Comparison of ENCODE assay signal across 22 cellular contexts in the genomic region with DNA sequence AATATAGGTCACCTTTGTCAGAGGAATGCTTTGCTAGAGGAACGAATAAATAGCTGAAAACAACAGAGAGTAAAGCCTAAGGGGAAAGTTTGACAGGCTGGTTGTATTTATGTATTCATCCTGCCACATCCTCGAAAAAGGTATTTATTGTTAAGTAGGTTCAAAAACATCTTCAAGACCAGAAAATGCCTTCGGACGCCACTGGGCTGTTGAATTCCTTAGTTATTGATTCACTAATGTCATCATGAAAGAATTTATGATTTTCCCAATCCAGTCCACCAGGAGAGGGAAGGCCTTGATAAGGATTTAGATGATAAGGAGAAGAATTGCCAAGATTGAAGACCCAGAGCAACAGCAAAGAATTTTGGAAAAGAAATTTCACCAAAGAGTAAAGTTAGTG. TPM values are rescaled to one million over a fixed set of nuclear protein-coding genes. Genes with fewer than 3 reads are reported as not detected.
DNase-seq lines count a peak whose midpoint lies in the region; ATAC-seq and TF ChIP-seq lines count a peak whose summit lies in the region.
"Had no signal": no experiment of that assay in that cellular context is flagged by ENCODE, and none has a peak within 500 bp of the region (broad histone marks: within the 10 kb centered on the region; RNA-seq: fewer than 3 reads in every experiment).

No MANE protein-coding gene starts in this region.

- H3K4me1 Mint-ChIP-seq in activated T-cell treated with anti-CD3 and anti-CD28 coated beads, Interleukin-2, amount 50 U/mL, for 4 hours (ENCODE audit: low read depth) = no peaks in the 10 kb centered on the region

- DNase-seq in EL (peak; percentile 84), PC-3 (peak; percentile 70), epithelial cell of prostate (ENCODE audit: low read depth, low spot score) (no peak), osteoblast (ENCODE audit: insufficient read length, low spot score, missing footprints) (peak; percentile 41), germinal center (ENCODE audit: low spot score) (no peak)
- no peak for DNase-seq in activated T-cell treated with anti-CD3 and anti-CD28 coated beads, Interleukin-2, amount 50 U/mL, for 4 hours
- no peak for DNase-seq in NK-92 treated with Interleukin-12 subunit alpha and Interleukin-12 subunit beta, amount 100 ng/mL, for 24 hours (lab: John Stamatoyannopoulos, UW)
- DNase-seq: activated CD4-positive, alpha-beta T cell treated with anti-CD3 and anti-CD28 coated beads, Interleukin-2, amount 50 U/mL, for 4 hours; activated gamma-delta T cell treated with Interleukin-2 at 50 U/mL for 16 hours; amniotic stem cell; caudate nucleus; dermis blood vessel endothelial cell; kidney; NCI-H2081 treated with DMSO at 0.1 percent for 48 hours; NCI-H446 treated with DMSO at 0.1 percent for 48 hours; SK-N-SH; stimulated activated CD4-positive, alpha-beta T cell treated with anti-CD3 and anti-CD28 coated beads, Interleukin-2, amount 100 ng/mL, for 48 hours; stimulated activated naive CD4-positive, alpha-beta T cell had no signal

- H3K9me3 ChIP-seq in PC-3 (ENCODE audit: low read length) (no peaks in the 10 kb centered on the region), osteoblast (ENCODE audit: low read depth, low read length) (no peaks in the 10 kb centered on the region)
- H3K9me3 ChIP-seq: SK-N-SH had no signal

- H3K79me2 ChIP-seq in PC-3 (ENCODE audit: low read length) (no peaks in the 10 kb centered on the region), osteoblast (ENCODE audit: insufficient read depth, low read length) (no peaks in the 10 kb centered on the region)

- H2AFZ ChIP-seq in PC-3 (ENCODE audit: low read length) (no peak overlapping the region), osteoblast (ENCODE audit: low read length) (no peak overlapping the region)

- peaks cover 3% of the 10 kb centered on the region for H3K27me3 Mint-ChIP-seq in activated T-cell treated with anti-CD3 and anti-CD28 coated beads, Interleukin-2, amount 50 U/mL, for 4 hours (ENCODE audit: low read depth)

- POLR2A ChIA-PET in PC-3 (lab: Charles Lee; ENCODE audit: unreplicated experiment) = no interaction called here

- H3K4me2 ChIP-seq in PC-3 (ENCODE audit: low read length) (no peak overlapping the region), osteoblast (ENCODE audit: insufficient read depth, low read length) (no peak overlapping the region)
- H3K4me2 ChIP-seq: SK-N-SH had no signal

- H3K9me2 ChIP-seq in PC-3 (replicated peaks; ENCODE audit: low read length) = no peaks in the 10 kb centered on the region
- H3K9me2 ChIP-seq: SK-N-SH had no signal

- no peaks in the 10 kb centered on the region for H3K9me3 Mint-ChIP-seq in activated T-cell treated with anti-CD3 and anti-CD28 coated beads, Interleukin-2, amount 50 U/mL, for 4 hours
- H3K9me3 Mint-ChIP-seq: T-helper 2 cell treated with Interferon-gamma antibody and Interleukin-4, amounts not matched to agents 5 μg/mL and 100 μg/mL, for 36 hours had no signal

- no peak overlapping the region for H3K4me3 ChIP-seq in PC-3 (ENCODE audit: low read length)
- no peak overlapping the region for H3K4me3 ChIP-seq in osteoblast (ENCODE audit: insufficient read depth, low read length)
- H3K4me3 ChIP-seq: GM12878, lung had no signal

- H3K36me3 ChIP-seq in PC-3 (ENCODE audit: low read depth, low read length) (no peaks in the 10 kb centered on the region), osteoblast (ENCODE audit: insufficient read depth, low read length) (no peaks in the 10 kb centered on the region)

- intact Hi-C loops in PC-3 (cut with micrococcal nuclease) = no loop called here

- BruUV-seq in PC-3 (replicated peaks; lab: Mats Ljungman, UMichigan) = no TSS peak

- H3F3A ChIP-seq in PC-3 (ENCODE audit: low read length, unreplicated experiment) = no peaks in the 10 kb centered on the region

- H3K4me1 ChIP-seq in PC-3 (ENCODE audit: insufficient read depth, low read length) (peaks cover 12% of the 10 kb centered on the region), osteoblast (ENCODE audit: insufficient read depth, low read length) (no peaks in the 10 kb centered on the region)

- no peak overlapping the region for H3K9ac ChIP-seq in PC-3 (ENCODE audit: low read length)
- H3K9ac ChIP-seq: SK-N-SH had no signal

- CTCF ChIA-PET in PC-3 (lab: Charles Lee) = no interaction called here

- TF ChIP-seq CTCF in PC-3 (conservative IDR thresholded peaks at IDR 0.05; ENCODE audit: low read depth, low read length) (no peak), osteoblast (IDR thresholded peaks at IDR 0.05; ENCODE audit: extremely low read depth, low read depth, low read length) (no peak)

- H3K27ac ChIP-seq in PC-3 (ENCODE audit: low read length) (no peak overlapping the region), epithelial cell of prostate (peak overlapping the region; percentile 21), osteoblast (ENCODE audit: low read depth, low read length) (no peak overlapping the region)

- H3K4me3 Mint-ChIP-seq in activated T-cell treated with anti-CD3 and anti-CD28 coated beads, Interleukin-2, amount 50 U/mL, for 4 hours = no peak overlapping the region
- H3K4me3 Mint-ChIP-seq: T-helper 2 cell treated with Interferon-gamma antibody and Interleukin-4, amounts not matched to agents 5 μg/mL and 100 μg/mL, for 36 hours had no signal

- ATAC-seq in PC-3 (no peak; the same call in 1 of the 2 replicates), HG03108 (IDR thresholded peaks at IDR 0.05; ENCODE audit: unreplicated experiment) (no peak)
- ATAC-seq in activated T-cell treated with anti-CD3 and anti-CD28 coated beads, Interleukin-2, amount 50 U/mL, for 4 hours = no peak
- ATAC-seq: GM12878 had no signal

- H3K27me3 ChIP-seq in PC-3 (ENCODE audit: low read length) (no peaks in the 10 kb centered on the region), osteoblast (ENCODE audit: insufficient read depth, low read length) (no peaks in the 10 kb centered on the region)

- no peaks in the 10 kb centered on the region for H4K20me1 ChIP-seq in PC-3 (ENCODE audit: low read length)
- H4K20me1 ChIP-seq in osteoblast (ENCODE audit: insufficient read depth, low read length) = no peaks in the 10 kb centered on the region

- H3K36me3 Mint-ChIP-seq in activated T-cell treated with anti-CD3 and anti-CD28 coated beads, Interleukin-2, amount 50 U/mL, for 4 hours (ENCODE audit: insufficient read depth) = no peaks in the 10 kb centered on the region

RNA-seq across cellular contexts. Expression of gene MAB21L3, which starts 35.2 kb away (rescaled TPM):
- 1.4 and 2.6 TPM in 2 replicates for total RNA-seq in PC-3 (2014; rRNA removed)
- 0.29 and 0.36 TPM in 2 replicates for total RNA-seq in osteoblast
- not detected for total RNA-seq in activated T-cell treated with anti-CD3 and anti-CD28 coated beads, Interleukin-2, amount 50 U/mL, for 4 hours

Comparison
In these comparisons a context has a peak if more than half of its experiments do, and no peak if none do; other contexts are left out.
1. DNase-seq: peak in EL (single experiment), PC-3 (single experiment) and osteoblast (single experiment); none in epithelial cell of prostate (single experiment), germinal center (single experiment), activated T-cell treated with anti-CD3 and anti-CD28 coated beads, Interleukin-2, amount 50 U/mL, for 4 hours (single experiment) and NK-92 treated with Interleukin-12 subunit alpha and Interleukin-12 subunit beta, amount 100 ng/mL, for 24 hours (single experiment).